3 cellular contexts compared by ENCODE assay signal in genomic region chr16:89586218-89586617, GRCh38.
TF ChIP-seq lines count a peak whose summit lies in the region.

No MANE protein-coding gene starts in this region.

TF ChIP-seq in SK-N-SH, 30 proteins besides CTCF, POLR2A, EP300 and RAD21:
- TF ChIP-seq EZH2phosphoT487 (IDR thresholded peaks at IDR 0.05; ENCODE audit: borderline replicate concordance, low read depth): no peak
- no peak for TF ChIP-seq USF1 (IDR thresholded peaks at IDR 0.05; ENCODE audit: borderline replicate concordance, low read depth)
- TF ChIP-seq NFIC (IDR thresholded peaks at IDR 0.05; ENCODE audit: borderline replicate concordance): no peak
- no peak for TF ChIP-seq YY1 (IDR thresholded peaks at IDR 0.05; ENCODE audit: low read depth)
- TF ChIP-seq RCOR1 (IDR thresholded peaks at IDR 0.05; ENCODE audit: low read length): no peak
- no peak for TF ChIP-seq FOSL2 (IDR thresholded peaks at IDR 0.05; ENCODE audit: borderline replicate concordance, low read depth)
- TF ChIP-seq MEF2A (IDR thresholded peaks at IDR 0.05; ENCODE audit: borderline replicate concordance, low read depth): no peak
- no peak for TF ChIP-seq SIN3A (IDR thresholded peaks at IDR 0.05; ENCODE audit: borderline replicate concordance, low read depth, low read length)
- TF ChIP-seq, protein P1, sequence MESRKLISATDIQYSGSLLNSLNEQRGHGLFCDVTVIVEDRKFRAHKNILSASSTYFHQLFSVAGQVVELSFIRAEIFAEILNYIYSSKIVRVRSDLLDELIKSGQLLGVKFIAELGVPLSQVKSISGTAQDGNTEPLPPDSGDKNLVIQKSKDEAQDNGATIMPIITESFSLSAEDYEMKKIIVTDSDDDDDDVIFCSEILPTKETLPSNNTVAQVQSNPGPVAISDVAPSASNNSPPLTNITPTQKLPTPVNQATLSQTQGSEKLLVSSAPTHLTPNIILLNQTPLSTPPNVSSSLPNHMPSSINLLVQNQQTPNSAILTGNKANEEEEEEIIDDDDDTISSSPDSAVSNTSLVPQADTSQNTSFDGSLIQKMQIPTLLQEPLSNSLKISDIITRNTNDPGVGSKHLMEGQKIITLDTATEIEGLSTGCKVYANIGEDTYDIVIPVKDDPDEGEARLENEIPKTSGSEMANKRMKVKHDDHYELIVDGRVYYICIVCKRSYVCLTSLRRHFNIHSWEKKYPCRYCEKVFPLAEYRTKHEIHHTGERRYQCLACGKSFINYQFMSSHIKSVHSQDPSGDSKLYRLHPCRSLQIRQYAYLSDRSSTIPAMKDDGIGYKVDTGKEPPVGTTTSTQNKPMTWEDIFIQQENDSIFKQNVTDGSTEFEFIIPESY (IDR thresholded peaks at IDR 0.05; ENCODE audit: borderline replicate concordance, low read depth): no peak
- no peak for TF ChIP-seq FOXM1 (IDR thresholded peaks at IDR 0.05; ENCODE audit: low read depth)
- no peak for TF ChIP-seq MXI1 (IDR thresholded peaks at IDR 0.05; ENCODE audit: low read depth, low read length)
- no peak for TF ChIP-seq IRF3 (IDR thresholded peaks at IDR 0.05; ENCODE audit: low read depth, low read length)
- TF ChIP-seq JUND (IDR thresholded peaks at IDR 0.05): no peak

TF ChIP-seq in SK-N-SH treated with all-trans-retinoic acid at 6 μM for 48 hours, 23 proteins besides CTCF, POLR2A, EP300 and RAD21 (continues in another document):
- TF ChIP-seq PATZ1 (CRISPR knock-in tag; IDR thresholded peaks at IDR 0.05; ENCODE audit: borderline replicate concordance) (no peak), RARB (CRISPR knock-in tag; IDR thresholded peaks at IDR 0.05) (no peak), ZNF8 (CRISPR knock-in tag; IDR thresholded peaks at IDR 0.05) (no peak), TOX (CRISPR knock-in tag; IDR thresholded peaks at IDR 0.05; ENCODE audit: borderline replicate concordance) (no peak), CSDC2 (CRISPR knock-in tag; IDR thresholded peaks at IDR 0.05) (no peak), TSHZ2 (CRISPR knock-in tag; IDR thresholded peaks at IDR 0.05) (no peak), OSR1 (CRISPR knock-in tag; IDR thresholded peaks at IDR 0.05) (no peak), GLIS3 (CRISPR knock-in tag; IDR thresholded peaks at IDR 0.05) (no peak), ZFP30 (CRISPR knock-in tag; IDR thresholded peaks at IDR 0.05) (no peak), ZNF565 (CRISPR knock-in tag; conservative IDR thresholded peaks at IDR 0.05; ENCODE audit: low read depth) (no peak), ZC3H10 (CRISPR knock-in tag; IDR thresholded peaks at IDR 0.05) (no peak), ARNTL (CRISPR knock-in tag; IDR thresholded peaks at IDR 0.05; ENCODE audit: borderline replicate concordance, low read depth) (no peak), PPARA (CRISPR knock-in tag; IDR thresholded peaks at IDR 0.05; ENCODE audit: borderline replicate concordance) (no peak)
- TF ChIP-seq, protein P2, sequence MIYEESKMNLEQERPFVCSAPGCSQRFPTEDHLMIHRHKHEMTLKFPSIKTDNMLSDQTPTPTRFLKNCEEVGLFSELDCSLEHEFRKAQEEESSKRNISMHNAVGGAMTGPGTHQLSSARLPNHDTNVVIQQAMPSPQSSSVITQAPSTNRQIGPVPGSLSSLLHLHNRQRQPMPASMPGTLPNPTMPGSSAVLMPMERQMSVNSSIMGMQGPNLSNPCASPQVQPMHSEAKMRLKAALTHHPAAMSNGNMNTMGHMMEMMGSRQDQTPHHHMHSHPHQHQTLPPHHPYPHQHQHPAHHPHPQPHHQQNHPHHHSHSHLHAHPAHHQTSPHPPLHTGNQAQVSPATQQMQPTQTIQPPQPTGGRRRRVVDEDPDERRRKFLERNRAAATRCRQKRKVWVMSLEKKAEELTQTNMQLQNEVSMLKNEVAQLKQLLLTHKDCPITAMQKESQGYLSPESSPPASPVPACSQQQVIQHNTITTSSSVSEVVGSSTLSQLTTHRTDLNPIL (CRISPR knock-in tag; IDR thresholded peaks at IDR 0.05; ENCODE audit: low read depth): no peak
- TF ChIP-seq, protein P3, sequence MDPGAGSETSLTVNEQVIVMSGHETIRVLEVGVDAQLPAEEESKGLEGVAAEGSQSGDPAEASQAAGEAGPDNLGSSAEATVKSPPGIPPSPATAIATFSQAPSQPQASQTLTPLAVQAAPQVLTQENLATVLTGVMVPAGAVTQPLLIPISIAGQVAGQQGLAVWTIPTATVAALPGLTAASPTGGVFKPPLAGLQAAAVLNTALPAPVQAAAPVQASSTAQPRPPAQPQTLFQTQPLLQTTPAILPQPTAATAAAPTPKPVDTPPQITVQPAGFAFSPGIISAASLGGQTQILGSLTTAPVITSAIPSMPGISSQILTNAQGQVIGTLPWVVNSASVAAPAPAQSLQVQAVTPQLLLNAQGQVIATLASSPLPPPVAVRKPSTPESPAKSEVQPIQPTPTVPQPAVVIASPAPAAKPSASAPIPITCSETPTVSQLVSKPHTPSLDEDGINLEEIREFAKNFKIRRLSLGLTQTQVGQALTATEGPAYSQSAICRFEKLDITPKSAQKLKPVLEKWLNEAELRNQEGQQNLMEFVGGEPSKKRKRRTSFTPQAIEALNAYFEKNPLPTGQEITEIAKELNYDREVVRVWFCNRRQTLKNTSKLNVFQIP (CRISPR knock-in tag; IDR thresholded peaks at IDR 0.05; ENCODE audit: borderline replicate concordance, low read depth): no peak

TF ChIP-seq in IMR-90, 13 proteins besides CTCF, POLR2A, EP300 and RAD21:
- TF ChIP-seq FOS (IDR thresholded peaks at IDR 0.05; ENCODE audit: low read depth, low read length): no peak
- no peak for TF ChIP-seq ELK1 (IDR thresholded peaks at IDR 0.05; ENCODE audit: borderline replicate concordance, low read depth, low read length)
TF ChIP-seq in IMR-90: peak in this region for 0.
